ENCODE assay signal across 13 cellular contexts in the genomic region with DNA sequence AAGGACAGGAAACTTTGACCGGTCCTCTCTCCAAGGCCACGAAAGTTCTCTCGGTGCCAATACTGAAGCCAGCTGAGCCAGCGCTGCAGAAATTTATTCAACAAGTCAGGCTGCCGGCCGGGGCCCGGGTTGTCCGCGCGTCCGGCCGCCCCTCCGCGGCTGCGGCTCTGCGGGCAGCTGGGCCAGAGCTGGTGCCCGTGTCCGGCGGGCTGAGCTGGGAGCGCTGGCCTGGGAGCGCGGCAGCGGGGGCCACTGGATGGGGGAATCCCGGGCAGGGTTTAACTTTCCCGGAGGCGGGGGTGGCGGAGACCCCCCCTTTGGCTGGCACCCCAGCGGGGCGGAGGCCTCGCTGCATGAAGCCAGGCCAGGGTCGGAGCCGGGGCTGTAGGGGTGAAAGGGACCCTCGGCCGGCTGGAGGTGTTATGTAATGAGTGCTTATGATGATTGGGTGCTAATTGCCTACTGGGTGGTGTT. TPM values are rescaled to one million over a fixed set of nuclear protein-coding genes. Genes with fewer than 3 reads are reported as not detected.
DNase-seq lines count a peak whose midpoint lies in the region; ATAC-seq and TF ChIP-seq lines count a peak whose summit lies in the region.
"Had no signal": no experiment of that assay in that cellular context is flagged by ENCODE, and none has a peak within 500 bp of the region (broad histone marks: within the 10 kb centered on the region; RNA-seq: fewer than 3 reads in every experiment).

No MANE protein-coding gene starts in this region.

- H3K27me3 Mint-ChIP-seq in activated naive CD8-positive, alpha-beta T cell, result peaks cover 10% of the 10 kb centered on the region
- H3K27me3 Mint-ChIP-seq in activated naive CD8-positive, alpha-beta T cell treated with anti-CD3 and anti-CD28 coated beads, Interleukin-2, amount 50 U/mL, for 24 hours, result peaks cover 29% of the 10 kb centered on the region
- H3K27me3 Mint-ChIP-seq in activated B cell treated with CpG ODN at 0.5 μM for 24 hours, result peaks cover 44% of the 10 kb centered on the region

- no peak for TF ChIP-seq EP300 in stomach (IDR thresholded peaks at IDR 0.05)

- no peaks in the 10 kb centered on the region for H3K79me2 ChIP-seq in hepatocyte

- peak overlapping the region; percentile 73 for H3K4me3 Mint-ChIP-seq in activated naive CD8-positive, alpha-beta T cell
- no peak overlapping the region for H3K4me3 Mint-ChIP-seq in activated naive CD8-positive, alpha-beta T cell treated with anti-CD3 and anti-CD28 coated beads, Interleukin-2, amount 50 U/mL, for 24 hours
- peak overlapping the region; percentile 11 for H3K4me3 Mint-ChIP-seq in activated B cell treated with CpG ODN at 0.5 μM for 24 hours

- H3K27ac ChIP-seq in hepatocyte (no peak overlapping the region), stomach (no peak overlapping the region)
- H3K27ac ChIP-seq: pancreas had no signal

- intact Hi-C loops in activated B cell treated with CpG ODN at 0.5 μM for 24 hours (cut with micrococcal nuclease), result no loop called here
- intact Hi-C loops in stomach (cut with DNase I; ENCODE audit: low total_unique reads), result no loop called here

- H3K9me3 ChIP-seq in hepatocyte (ENCODE audit: low read depth) (no peaks in the 10 kb centered on the region), stomach (no peaks in the 10 kb centered on the region)
- H3K9me3 ChIP-seq: pancreas had no signal

- peaks cover 4% of the 10 kb centered on the region for H3K4me1 Mint-ChIP-seq in activated naive CD8-positive, alpha-beta T cell (ENCODE audit: low read depth)
- H3K4me1 Mint-ChIP-seq in activated naive CD8-positive, alpha-beta T cell treated with anti-CD3 and anti-CD28 coated beads, Interleukin-2, amount 50 U/mL, for 24 hours, result peaks cover 7% of the 10 kb centered on the region
- H3K4me1 Mint-ChIP-seq in activated B cell treated with CpG ODN at 0.5 μM for 24 hours, result peaks cover 9% of the 10 kb centered on the region

- H3K36me3 ChIP-seq in hepatocyte (replicated peaks; ENCODE audit: insufficient read depth, low read depth), result no peaks in the 10 kb centered on the region
- H3K36me3 ChIP-seq in stomach, result no peaks in the 10 kb centered on the region
- H3K36me3 ChIP-seq: pancreas had no signal

- H3K27me3 ChIP-seq in hepatocyte (peaks cover 53% of the 10 kb centered on the region), stomach (peaks cover 19 to 84% (median 53%) of the 10 kb centered on the region in 3 donors)

- no peak for DNase-seq in activated naive CD8-positive, alpha-beta T cell treated with anti-CD3 and anti-CD28 coated beads, Interleukin-2, amount 50 U/mL, for 24 hours
- DNase-seq in activated B cell treated with CpG ODN at 0.5 μM for 24 hours (no peak), hepatocyte (ENCODE audit: low spot score) (no peak), stomach (no peak), midbrain (lab: John Stamatoyannopoulos, UW) (no peak)
- no peak for DNase-seq in stimulated activated CD4-positive, alpha-beta T cell treated with anti-CD3 and anti-CD28 coated beads, Interleukin-15, amount 100 ng/mL, for 24 hours
- DNase-seq: GDM1, NCI-H446, PC-3 had no signal

- 12% methylated on average over 33 of the region's 34 CpGs for WGBS in hepatocyte (ENCODE audit: low lambda C conversion rate, missing lambda C conversion rate)
- 7 to 15% (median 10%) methylated on average over 25 to 34 of the region's 34 CpGs for WGBS in stomach, 5 donors

- H2AFZ ChIP-seq in hepatocyte, result no peak overlapping the region

- no peaks in the 10 kb centered on the region for H3K9me3 Mint-ChIP-seq in activated naive CD8-positive, alpha-beta T cell (ENCODE audit: low read depth)
- no peaks in the 10 kb centered on the region for H3K9me3 Mint-ChIP-seq in activated naive CD8-positive, alpha-beta T cell treated with anti-CD3 and anti-CD28 coated beads, Interleukin-2, amount 50 U/mL, for 24 hours
- no peaks in the 10 kb centered on the region for H3K9me3 Mint-ChIP-seq in activated B cell treated with CpG ODN at 0.5 μM for 24 hours

- no peaks in the 10 kb centered on the region for H3K36me3 Mint-ChIP-seq in activated naive CD8-positive, alpha-beta T cell
- H3K36me3 Mint-ChIP-seq in activated naive CD8-positive, alpha-beta T cell treated with anti-CD3 and anti-CD28 coated beads, Interleukin-2, amount 50 U/mL, for 24 hours (ENCODE audit: low read depth), result no peaks in the 10 kb centered on the region
- H3K36me3 Mint-ChIP-seq in activated B cell treated with CpG ODN at 0.5 μM for 24 hours (ENCODE audit: low read depth), result no peaks in the 10 kb centered on the region

- H3K4me2 ChIP-seq in hepatocyte, result peak overlapping the region; percentile 81

- H3K9me2 ChIP-seq in hepatocyte (replicated peaks; ENCODE audit: insufficient read depth), result no peaks in the 10 kb centered on the region

- TF ChIP-seq CTCF in activated B cell treated with CpG ODN at 0.5 μM for 24 hours (IDR thresholded peaks at IDR 0.05) (no peak), hepatocyte (IDR thresholded peaks at IDR 0.05; ENCODE audit: poor library complexity) (no peak), stomach (IDR thresholded peaks at IDR 0.05) (no peak)

- no peak for ATAC-seq in activated naive CD8-positive, alpha-beta T cell treated with anti-CD3 and anti-CD28 coated beads, Interleukin-2, amount 50 U/mL, for 24 hours
- no peak for ATAC-seq in activated B cell treated with CpG ODN at 0.5 μM for 24 hours (ENCODE audit: low read depth)
- ATAC-seq in HG03439 (IDR thresholded peaks at IDR 0.05; ENCODE audit: unreplicated experiment), result no peak
- ATAC-seq: PC-3 had no signal

- CTCF ChIA-PET in activated B cell treated with CpG ODN at 0.5 μM for 24 hours (lab: Charles Lee), result interaction anchor here (1.2 to 2.3 kb wide), 3 partner anchors 385 to 478 kb away, joined by 3 to 11 read pairs (median 3); no protein-coding TSS in a partner anchor

- no peak overlapping the region for H3K27ac Mint-ChIP-seq in activated naive CD8-positive, alpha-beta T cell
- no peak overlapping the region for H3K27ac Mint-ChIP-seq in activated naive CD8-positive, alpha-beta T cell treated with anti-CD3 and anti-CD28 coated beads, Interleukin-2, amount 50 U/mL, for 24 hours
- H3K27ac Mint-ChIP-seq in activated B cell treated with CpG ODN at 0.5 μM for 24 hours, result no peak overlapping the region

- no peaks in the 10 kb centered on the region for H4K20me1 ChIP-seq in hepatocyte (ENCODE audit: insufficient read depth, poor library complexity, severe bottlenecking)

- POLR2A ChIA-PET in activated B cell treated with CpG ODN at 0.5 μM for 24 hours (lab: Charles Lee), result interaction anchor here (0.7 kb wide), 1 partner anchor 740 kb away, joined by 5 read pairs; no protein-coding TSS in a partner anchor

- H3K4me1 ChIP-seq in hepatocyte (ENCODE audit: insufficient read depth), result peaks cover 11% of the 10 kb centered on the region
- peaks cover 14 to 18% (median 15%) of the 10 kb centered on the region in 4 donors for H3K4me1 ChIP-seq in stomach

- no peak for TF ChIP-seq POLR2A in stomach (IDR thresholded peaks at IDR 0.05)

- H3K4me3 ChIP-seq in hepatocyte (no peak overlapping the region), stomach (peak overlapping the region; percentile 32 to 39 (median 36))

RNA-seq across cellular contexts. Expression of a gene that starts 12.3 kb away (rescaled TPM):
- not detected in 2 replicates for total RNA-seq in activated B cell treated with CpG ODN at 0.5 μM for 24 hours
- 0.16 and 0.17 TPM in 2 replicates for total RNA-seq in hepatocyte
- polyA plus RNA-seq in hepatocyte, result 0.10 and 0.21 TPM in 2 replicates
- total RNA-seq in stomach, result 1 to 10 TPM in 1 of 5 donors, under 1 TPM in 2, not detected in 2; 0.29 to 4.0 (median 0.37) TPM
- under 1 TPM; 0.06 to 0.15 (median 0.08) TPM for polyA plus RNA-seq in stomach
- total RNA-seq: glomerular endothelial cell, PC-3 had no signal

RNA-seq across cellular contexts. Expression of a gene that starts 25.7 kb away (rescaled TPM):
- total RNA-seq in activated B cell treated with CpG ODN at 0.5 μM for 24 hours (67.7 and 79.0 TPM in 2 replicates), hepatocyte (82.9 and 84.0 TPM in 2 replicates), stomach (100 to 1,000 TPM in 2 of 5 donors, 10 to 100 TPM in 3; 36.9 to 684 (median 86.5) TPM)
- polyA plus RNA-seq in hepatocyte (117 and 118 TPM in 2 replicates), stomach (100 to 1,000 TPM; 195 to 221 (median 200) TPM)

RNA-seq across cellular contexts. Expression of a gene that starts 37.9 kb away (rescaled TPM):
- 363 and 368 TPM in 2 replicates for total RNA-seq in activated B cell treated with CpG ODN at 0.5 μM for 24 hours
- 231 and 271 TPM in 2 replicates for total RNA-seq in hepatocyte
- 144 and 170 TPM in 2 replicates for polyA plus RNA-seq in hepatocyte
- total RNA-seq in stomach, result 100 to 1,000 TPM; 155 to 438 (median 370) TPM
- polyA plus RNA-seq in stomach, result 100 to 1,000 TPM; 592 to 929 (median 872) TPM

RNA-seq across cellular contexts. Expression of a gene that starts 56.2 kb away (rescaled TPM):
- total RNA-seq in activated B cell treated with CpG ODN at 0.5 μM for 24 hours (38.2 and 41.3 TPM in 2 replicates), hepatocyte (25.8 and 31.8 TPM in 2 replicates), stomach (10 to 100 TPM; 15.8 to 47.3 (median 20.0) TPM)
- polyA plus RNA-seq in hepatocyte (17.5 and 22.2 TPM in 2 replicates), stomach (1 to 10 TPM; 5.1 to 9.5 (median 8.8) TPM)
